In genomic region chr4:168825975-168826374, GRCh38 we compare ENCODE assay signal across 25 cellular contexts.
"Had no signal": no experiment of that assay in that cellular context is flagged by ENCODE, and none has a peak within 500 bp of the region (broad histone marks: within the 10 kb centered on the region; RNA-seq: fewer than 3 reads in every experiment).

No MANE protein-coding gene starts in this region.

- H3K27me3 ChIP-seq: gastrocnemius medialis, pancreas, tibial artery had no signal

- H3K4me3 ChIP-seq: gastrocnemius medialis, pancreas, tibial artery had no signal

- ATAC-seq: activated CD4-positive, CD25-positive, alpha-beta regulatory T cell treated with anti-CD3 and anti-CD28 coated beads, Interleukin-2, amount 50 U/mL, for 24 hours; activated CD8-positive, alpha-beta memory T cell treated with anti-CD3 and anti-CD28 coated beads, Interleukin-2, amount 10 ng/mL, durations not matched to agents 7 days and 5 days; activated CD8-positive, alpha-beta T cell treated with anti-CD3 and anti-CD28 coated beads for 36 hours; gastrocnemius medialis; left ventricle myocardium superior; pancreas; right cardiac atrium; stimulated activated effector memory CD8-positive, alpha-beta T cell treated with anti-CD3 and anti-CD28 coated beads, Interleukin-12 subunit alpha, Interleukin-12 subunit beta, amount 100 ng/mL, for 72 hours; stimulated activated naive CD8-positive, alpha-beta T cell treated with anti-CD3 and anti-CD28 coated beads, Interleukin-15, amount 100 ng/mL, for 72 hours; T-helper 17 cell had no signal

- DNase-seq: activated CD4-positive, alpha-beta T cell treated with anti-CD3 and anti-CD28 coated beads, Interleukin-2, amount 10 ng/mL, durations not matched to agents 7 days and 5 days; activated CD8-positive, alpha-beta memory T cell treated with anti-CD3 and anti-CD28 coated beads, Interleukin-2, amount 10 ng/mL, durations not matched to agents 7 days and 5 days; activated CD8-positive, alpha-beta T cell treated with anti-CD3 and anti-CD28 coated beads for 36 hours; activated effector memory CD4-positive, alpha-beta T cell treated with anti-CD3 and anti-CD28 coated beads, Interleukin-2, amount 50 U/mL, for 16 hours; activated naive CD4-positive, alpha-beta T cell treated with anti-CD3 and anti-CD28 coated beads, Interleukin-2, amount 10 ng/mL, durations not matched to agents 7 days and 5 days; activated T-cell treated with anti-CD3 and anti-CD28 coated beads for 4 hours; anterior cingulate cortex; caudate nucleus; effector CD8-positive, alpha-beta T cell; erythroblast; gastrocnemius medialis; hippocampal formation; left ventricle myocardium superior; mammary epithelial cell; midbrain; pancreas; right cardiac atrium; stimulated activated CD4-positive, alpha-beta T cell treated with anti-CD3 and anti-CD28 coated beads, Interleukin-2, amount 100 ng/mL, for 24 hours; stimulated activated naive CD8-positive, alpha-beta T cell treated with anti-CD3 and anti-CD28 coated beads, Interleukin-15, amount 100 ng/mL, for 72 hours; T-helper 17 cell; tibial artery had no signal

- H3K27ac ChIP-seq: gastrocnemius medialis, neutrophil, pancreas, tibial artery, VCaP had no signal

- H3K36me3 ChIP-seq: gastrocnemius medialis, neutrophil, pancreas, tibial artery had no signal

- H3K4me1 ChIP-seq: pancreas had no signal

- H3K9me3 ChIP-seq: gastrocnemius medialis, neutrophil, pancreas, tibial artery had no signal
